In genomic region chr11:12754582-12755250, GRCh38 we compare ENCODE assay signal across 23 cellular contexts.
DNase-seq lines count a peak whose midpoint lies in the region; ATAC-seq and TF ChIP-seq lines count a peak whose summit lies in the region.
"Had no signal": no experiment of that assay in that cellular context is flagged by ENCODE, and none has a peak within 500 bp of the region (broad histone marks: within the 10 kb centered on the region; RNA-seq: fewer than 3 reads in every experiment).

No MANE protein-coding gene starts in this region.

- no peak for ATAC-seq in gastrocnemius medialis

- no peaks in the 10 kb centered on the region for H3K9me3 ChIP-seq in gastrocnemius medialis
- H3K9me3 ChIP-seq: BLaER1 treated with 17β-estradiol and CSF1 and Interleukin-3, amounts not matched to agents 10 nM and 100 nM; MG63; SJSA1; vagina had no signal

- H3K9me3 Mint-ChIP-seq in activated T-cell treated with anti-CD3 and anti-CD28 coated beads, Interleukin-2, amount 50 U/mL, for 24 hours, result no peaks in the 10 kb centered on the region
- H3K9me3 Mint-ChIP-seq: activated T-helper 1 cell treated with anti-CD3 and anti-CD28 coated beads, Interleukin-12 subunit alpha, Interleukin-12 subunit beta, Interleukin-2, Interleukin-4 antibody, amounts not matched to agents 30 ng/mL and 10 ng/mL and 1 ng/mL, durations not matched to agents 14 hours and 24 hours and 36 hours; T-helper 2 cell treated with Interferon-gamma antibody and Interleukin-4, amounts not matched to agents 5 μg/mL and 100 μg/mL, for 36 hours had no signal

- H3K4me3 ChIP-seq in epithelial cell of esophagus (ENCODE audit: low read length) (no peak overlapping the region), gastrocnemius medialis (no peak overlapping the region)
- H3K4me3 ChIP-seq: BLaER1 treated with 17β-estradiol and CSF1 and Interleukin-3, amounts not matched to agents 10 nM and 100 nM; MG63; SJSA1; vagina had no signal

- in situ Hi-C loops in gastrocnemius medialis (cut with MboI; ENCODE audit: low sequenced_read_pairs in 4 of 4), result no loop called here

- H3K27me3 ChIP-seq in gastrocnemius medialis, result no peaks in the 10 kb centered on the region
- H3K27me3 ChIP-seq: BLaER1 treated with 17β-estradiol and CSF1 and Interleukin-3, amounts not matched to agents 10 nM and 100 nM; MG63; SJSA1; vagina had no signal

- H3K36me3 ChIP-seq in gastrocnemius medialis, result no peaks in the 10 kb centered on the region
- H3K36me3 ChIP-seq: BLaER1 treated with 17β-estradiol and CSF1 and Interleukin-3, amounts not matched to agents 10 nM and 100 nM; SJSA1; vagina had no signal

- H3K4me3 Mint-ChIP-seq in activated T-cell treated with anti-CD3 and anti-CD28 coated beads, Interleukin-2, amount 50 U/mL, for 24 hours, result no peak overlapping the region
- H3K4me3 Mint-ChIP-seq: activated naive CD8-positive, alpha-beta T cell; activated T-helper 1 cell treated with anti-CD3 and anti-CD28 coated beads, Interleukin-12 subunit alpha, Interleukin-12 subunit beta, Interleukin-2, Interleukin-4 antibody, amounts not matched to agents 30 ng/mL and 10 ng/mL and 1 ng/mL, durations not matched to agents 14 hours and 24 hours and 36 hours; T-helper 2 cell treated with Interferon-gamma antibody and Interleukin-4, amounts not matched to agents 5 μg/mL and 100 μg/mL, for 36 hours had no signal

- H3K27me3 Mint-ChIP-seq in activated T-cell treated with anti-CD3 and anti-CD28 coated beads, Interleukin-2, amount 50 U/mL, for 24 hours, result peaks cover 13% of the 10 kb centered on the region

- intact Hi-C loops in gastrocnemius medialis (cut with DNase I; ENCODE audit: low total_unique reads), result no loop called here

- H3K4me1 Mint-ChIP-seq in activated T-cell treated with anti-CD3 and anti-CD28 coated beads, Interleukin-2, amount 50 U/mL, for 24 hours (ENCODE audit: low read depth), result no peaks in the 10 kb centered on the region

- H3K4me1 ChIP-seq in gastrocnemius medialis, result peaks cover 73 to 74% of the 10 kb centered on the region in 2 donors
- H3K4me1 ChIP-seq: BLaER1 treated with 17β-estradiol and CSF1 and Interleukin-3, amounts not matched to agents 10 nM and 100 nM had no signal

- DNase-seq in NCI-H345 (lab: John Stamatoyannopoulos, UW) (peak; percentile 58), NCI-H345 treated with DMSO at 0.1 percent for 48 hours (lab: John Stamatoyannopoulos, UW; ENCODE audit: unreplicated experiment) (no peak), NCI-H774 (lab: John Stamatoyannopoulos, UW) (peak; percentile 41), epithelial cell of esophagus (ENCODE audit: low read depth) (peak; percentile 83), gastrocnemius medialis (no peak), epidermal melanocyte (ENCODE audit: insufficient read length, low spot score) (no peak)
- DNase-seq in activated T-cell treated with anti-CD3 and anti-CD28 coated beads, Interleukin-2, amount 50 U/mL, for 24 hours, result no peak
- no peak for DNase-seq in activated CD4-positive, CD25-positive, alpha-beta regulatory T cell treated with anti-CD3 and anti-CD28 coated beads, Interleukin-2, amount 50 U/mL, for 72 hours
- DNase-seq: activated CD4-positive, CD25-positive, alpha-beta regulatory T cell; cortex of kidney; DMS53; foreskin melanocyte; hypothalamus; MG63; NCI-H1694 treated with DMSO at 0.1 percent for 48 hours; stimulated activated CD8-positive, alpha-beta memory T cell treated with anti-CD3 and anti-CD28 coated beads, Interleukin-4, amount 100 ng/mL, for 48 hours had no signal

- H3K27ac ChIP-seq in gastrocnemius medialis, result peak overlapping the region; percentile 27 to 74 (median 64)
- H3K27ac ChIP-seq: BLaER1 treated with 17β-estradiol and CSF1 and Interleukin-3, amounts not matched to agents 10 nM and 100 nM; HL-60; SJSA1 had no signal

- TF ChIP-seq CTCF in epithelial cell of esophagus (IDR thresholded peaks at IDR 0.05; ENCODE audit: insufficient read depth, low read depth, low read length, missing control alignments) (no peak), gastrocnemius medialis (IDR thresholded peaks at IDR 0.05 in 4 of 5, conservative IDR thresholded peaks at IDR 0.05 in 1 of 5) (no peak)

- H3K27ac Mint-ChIP-seq in activated T-cell treated with anti-CD3 and anti-CD28 coated beads, Interleukin-2, amount 50 U/mL, for 24 hours, result no peak overlapping the region
- H3K27ac Mint-ChIP-seq: activated naive CD8-positive, alpha-beta T cell; activated T-helper 1 cell treated with anti-CD3 and anti-CD28 coated beads, Interleukin-12 subunit alpha, Interleukin-12 subunit beta, Interleukin-2, Interleukin-4 antibody, amounts not matched to agents 30 ng/mL and 10 ng/mL and 1 ng/mL, durations not matched to agents 14 hours and 24 hours and 36 hours; T-helper 2 cell treated with Interferon-gamma antibody and Interleukin-4, amounts not matched to agents 5 μg/mL and 100 μg/mL, for 36 hours had no signal

- no peaks in the 10 kb centered on the region for H3K36me3 Mint-ChIP-seq in activated T-cell treated with anti-CD3 and anti-CD28 coated beads, Interleukin-2, amount 50 U/mL, for 24 hours (ENCODE audit: low read depth)
- H3K36me3 Mint-ChIP-seq: activated naive CD8-positive, alpha-beta T cell had no signal

- no peak for TF ChIP-seq POLR2A in gastrocnemius medialis (IDR thresholded peaks at IDR 0.05)

Comparison
In these comparisons a context has a peak if more than half of its experiments do, and no peak if none do; other contexts are left out.
1. DNase-seq: peak in NCI-H345 (single experiment), NCI-H774 (single experiment) and epithelial cell of esophagus (single experiment); none in NCI-H345 treated with DMSO at 0.1 percent for 48 hours (single experiment), gastrocnemius medialis (0 of 2), activated T-cell treated with anti-CD3 and anti-CD28 coated beads, Interleukin-2, amount 50 U/mL, for 24 hours (single experiment), activated CD4-positive, CD25-positive, alpha-beta regulatory T cell treated with anti-CD3 and anti-CD28 coated beads, Interleukin-2, amount 50 U/mL, for 72 hours (single experiment) and epidermal melanocyte (single experiment).